ENCODE assay signal across 17 cellular contexts in the genomic region with DNA sequence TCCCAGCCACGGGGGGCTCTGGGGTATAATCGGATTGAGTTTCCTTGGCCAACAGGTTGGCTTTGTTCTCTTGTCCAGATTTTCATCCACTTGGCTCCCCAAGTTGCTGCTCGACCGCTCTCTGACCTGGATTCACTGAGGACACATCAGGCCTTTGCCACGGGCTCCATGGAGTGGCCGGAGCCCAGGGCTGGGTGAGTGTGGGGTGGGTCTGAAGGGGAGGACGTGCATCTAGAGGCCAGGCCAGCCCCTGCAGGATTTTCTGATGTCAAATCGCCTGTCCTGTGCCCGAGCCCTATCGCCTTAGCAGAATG.
"Had no signal": no experiment of that assay in that cellular context is flagged by ENCODE, and none has a peak within 500 bp of the region (broad histone marks: within the 10 kb centered on the region; RNA-seq: fewer than 3 reads in every experiment).

No MANE protein-coding gene starts in this region.

- DNase-seq: effector CD8-positive, alpha-beta T cell; hippocampal formation; islet precursor cell; mammary epithelial cell; mucosa of descending colon; naive thymus-derived CD8-positive, alpha-beta T cell; ovary; small intestine; stimulated activated CD4-positive, alpha-beta T cell treated with anti-CD3 and anti-CD28 coated beads, Interleukin-12 subunit alpha, Interleukin-12 subunit beta, amount 100 ng/mL, for 4 hours; stimulated activated naive CD4-positive, alpha-beta T cell treated with Interleukin-2 at 50 U/mL for 16 hours; thyroid gland; uterus had no signal

- H3K27ac ChIP-seq: coronary artery, ovary, suprapubic skin, thyroid gland, uterus had no signal

- H3K4me1 ChIP-seq: uterus had no signal

- H3K9me3 ChIP-seq: heart left ventricle, mucosa of descending colon, ovary, right atrium auricular region, suprapubic skin, thyroid gland, uterus had no signal

- H3K4me3 ChIP-seq: coronary artery, heart left ventricle, mucosa of descending colon, ovary, right atrium auricular region, suprapubic skin, thyroid gland, uterus had no signal

- H3K36me3 ChIP-seq: heart left ventricle, ovary, right atrium auricular region, suprapubic skin, thyroid gland, uterus had no signal

- ATAC-seq: esophagus mucosa; mucosa of descending colon; naive thymus-derived CD8-positive, alpha-beta T cell had no signal

- H3K27me3 ChIP-seq: heart left ventricle, ovary, right atrium auricular region, suprapubic skin, thyroid gland, uterus had no signal
